In genomic region chr15:36666228-36666627, GRCh38 we compare ENCODE assay signal across 18 cellular contexts.
DNase-seq lines count a peak whose midpoint lies in the region; ATAC-seq, FAIRE-seq and TF ChIP-seq lines count a peak whose summit lies in the region.
"Had no signal": no experiment of that assay in that cellular context is flagged by ENCODE, and none has a peak within 500 bp of the region (broad histone marks: within the 10 kb centered on the region; RNA-seq: fewer than 3 reads in every experiment).

No MANE protein-coding gene starts in this region.

- ATAC-seq in GM21723 (IDR thresholded peaks at IDR 0.05; ENCODE audit: unreplicated experiment), result no peak
- ATAC-seq in HG03025 (IDR thresholded peaks at IDR 0.05; ENCODE audit: low FRiP score, unreplicated experiment), result no peak
- ATAC-seq: GM23338 had no signal

- no peak overlapping the region for H4K8ac ChIP-seq in mesendoderm (ENCODE audit: low read depth, low read length)

- H3K36me3 ChIP-seq in mesendoderm (ENCODE audit: control insufficient read depth, insufficient read depth, low read length), result no peaks in the 10 kb centered on the region
- H3K36me3 ChIP-seq: HAP-1 had no signal

- no peaks in the 10 kb centered on the region for H3K27me3 ChIP-seq in mesendoderm (ENCODE audit: insufficient read depth, low read length, poor library complexity)

- no peaks in the 10 kb centered on the region for H3K79me2 ChIP-seq in mesendoderm (ENCODE audit: control insufficient read depth, insufficient read depth, low read length)

- no peak overlapping the region for H2AK5ac ChIP-seq in mesendoderm (ENCODE audit: low read length)

- no peaks in the 10 kb centered on the region for H3K79me1 ChIP-seq in mesendoderm (ENCODE audit: low read length)

- H3K4me2 ChIP-seq in mesendoderm (ENCODE audit: low read length), result no peak overlapping the region
- H3K4me2 ChIP-seq: GM23338 had no signal

- no peak overlapping the region for H3K9ac ChIP-seq in mesendoderm (ENCODE audit: low read length)

- FAIRE-seq in D721Med (lab: Jason Lieb, UNC), result peak; percentile 86
- FAIRE-seq: GM12892 had no signal

- no peak overlapping the region for H3K18ac ChIP-seq in mesendoderm (ENCODE audit: low read length)

- no peak overlapping the region for H2BK5ac ChIP-seq in mesendoderm (ENCODE audit: low read length)

- no peak overlapping the region for H3K4ac ChIP-seq in mesendoderm (ENCODE audit: low read depth, low read length)

- DNase-seq in D721Med (ENCODE audit: insufficient read length, low spot score), result peak; percentile 28
- DNase-seq in NCI-H69 (lab: John Stamatoyannopoulos, UW), result peak; percentile 31
- DNase-seq in OCI-M1 (lab: John Stamatoyannopoulos, UW), result peak; percentile 34
- DNase-seq in mesendoderm, result peak; percentile 36
- no peak for DNase-seq in retina
- DNase-seq: 8988T; C1 segment of cervical spinal cord; Calu3; CD4-positive, alpha-beta memory T cell; COR-L47; DMS153; DND-41; HFFc6 had no signal

- no peak overlapping the region for H3K27ac ChIP-seq in mesendoderm (ENCODE audit: low read depth, low read length)

- H3K4me1 ChIP-seq in mesendoderm (ENCODE audit: control insufficient read depth, low read depth, low read length), result peaks cover 2% of the 10 kb centered on the region
- H3K4me1 ChIP-seq: HAP-1 had no signal

- no peak overlapping the region for H4K5ac ChIP-seq in mesendoderm (ENCODE audit: low read length)

- no peak overlapping the region for H3K23ac ChIP-seq in mesendoderm (ENCODE audit: low read length)

- no peak overlapping the region for H3K4me3 ChIP-seq in mesendoderm (ENCODE audit: low read length)
- H3K4me3 ChIP-seq: GM23338, HAP-1 had no signal

- no peak overlapping the region for H2BK120ac ChIP-seq in mesendoderm (ENCODE audit: low read depth, low read length)

- H3K56ac ChIP-seq in mesendoderm (ENCODE audit: low read length), result no peak overlapping the region

- TF ChIP-seq CTCF in D721Med (IDR thresholded peaks at IDR 0.05; ENCODE audit: insufficient read depth, missing control alignments), result no peak

- WGBS in mesendoderm (ENCODE audit: extremely low coverage, insufficient coverage, low lambda C conversion rate), result no CpG with 5 or more reads among the region's 2 CpGs

- H2BK15ac ChIP-seq in mesendoderm (replicated peaks; ENCODE audit: low read depth), result no peak overlapping the region
